In genomic region chr22:26360169-26360885, GRCh38 we compare ENCODE assay signal across 8 cellular contexts.
DNase-seq lines count a peak whose midpoint lies in the region; ATAC-seq and TF ChIP-seq lines count a peak whose summit lies in the region.

No MANE protein-coding gene starts in this region.

- H3K27me3 Mint-ChIP-seq in activated CD4-positive, alpha-beta memory T cell treated with anti-CD3 and anti-CD28 coated beads for 36 hours, result peaks cover 6% of the 10 kb centered on the region

- H3K4me3 Mint-ChIP-seq in activated CD4-positive, alpha-beta memory T cell treated with anti-CD3 and anti-CD28 coated beads for 36 hours, result no peak overlapping the region

- peak; percentile 69 for DNase-seq in Ammon's horn (ENCODE audit: low spot score)
- DNase-seq in HEK293T (ENCODE audit: extremely low spot score), result peak; percentile 84
- DNase-seq in NCI-H69 (lab: John Stamatoyannopoulos, UW), result peak; percentile 83
- peak; percentile 75 for DNase-seq in activated CD4-positive, alpha-beta memory T cell treated with anti-CD3 and anti-CD28 coated beads for 36 hours
- peak; percentile 59 for DNase-seq in effector CD8-positive, alpha-beta T cell (lab: John Stamatoyannopoulos, UW)
- peak; percentile 49 to 92 for DNase-seq in lower leg skin (ENCODE audit: low spot score in 2 of 2)
- peak; percentile 33 to 61 (median 33) for DNase-seq in stimulated activated CD4-positive, alpha-beta T cell treated with anti-CD3 and anti-CD28 coated beads, TNF-alpha, amount 100 ng/mL, for 24 hours (ENCODE audit: low read depth in 3 of 3)

- H3K27ac Mint-ChIP-seq in activated CD4-positive, alpha-beta memory T cell treated with anti-CD3 and anti-CD28 coated beads for 36 hours, result no peak overlapping the region

- TF ChIP-seq CTCF in lower leg skin (IDR thresholded peaks at IDR 0.05), result peak in 1 of 3 donors; percentile 38

- H3K4me3 ChIP-seq in lower leg skin (ENCODE audit: low read depth, poor library complexity, severe bottlenecking), result no peak overlapping the region

- H3K36me3 Mint-ChIP-seq in activated CD4-positive, alpha-beta memory T cell treated with anti-CD3 and anti-CD28 coated beads for 36 hours, result no peaks in the 10 kb centered on the region

- CTCF ChIA-PET in HEK293T (lab: Yijun Ruan, JAX), result interaction anchor here (0.5 to 1.1 kb wide), 6 partner anchors 21 to 587 kb away, joined by 3 to 4 read pairs (median 3); no protein-coding TSS in a partner anchor
- CTCF ChIA-PET in activated CD4-positive, alpha-beta memory T cell treated with anti-CD3 and anti-CD28 coated beads for 36 hours (lab: Charles Lee), result interaction anchor here (0.6 to 1.4 kb wide), 5 partner anchors 10 to 124 kb away, joined by 3 to 5 read pairs (median 4); no protein-coding TSS in a partner anchor

- POLR2A ChIA-PET in HEK293T (lab: Yijun Ruan, JAX), result no interaction called here
- POLR2A ChIA-PET in activated CD4-positive, alpha-beta memory T cell treated with anti-CD3 and anti-CD28 coated beads for 36 hours (lab: Charles Lee), result no interaction called here

- H3K9me3 Mint-ChIP-seq in activated CD4-positive, alpha-beta memory T cell treated with anti-CD3 and anti-CD28 coated beads for 36 hours, result no peaks in the 10 kb centered on the region

- intact Hi-C loops in activated CD4-positive, alpha-beta memory T cell treated with anti-CD3 and anti-CD28 coated beads for 36 hours (cut with micrococcal nuclease), result no loop called here
- intact Hi-C loops in lower leg skin (cut with DNase I; ENCODE audit: low total_unique reads), result no loop called here

- H3K4me1 Mint-ChIP-seq in activated CD4-positive, alpha-beta memory T cell treated with anti-CD3 and anti-CD28 coated beads for 36 hours (ENCODE audit: low read depth), result peaks cover 3% of the 10 kb centered on the region

- ATAC-seq in HG03097 (IDR thresholded peaks at IDR 0.05; ENCODE audit: low FRiP score, unreplicated experiment), result no peak

- 4 to 5% methylated on average over 17 of the region's 17 CpGs for WGBS in lower leg skin, 2 donors

- no peak for TF ChIP-seq POLR2A in lower leg skin (IDR thresholded peaks at IDR 0.05)

TF ChIP-seq in HEK293T, 16 proteins besides CTCF, POLR2A, EP300 and RAD21:
- TF ChIP-seq FOXK2 (IDR thresholded peaks at IDR 0.05), result no peak
- peak; percentile 46; the same call in 1 of the 2 replicates for TF ChIP-seq L3MBTL2 (conservative IDR thresholded peaks at IDR 0.05)

Comparison
In these comparisons a context has a peak if more than half of its experiments do, and no peak if none do; other contexts are left out.
1. DNase-seq: peak in every context shown above with its lines; median percentile 84 in HEK293T; 83 in NCI-H69; 75 in activated CD4-positive, alpha-beta memory T cell treated with anti-CD3 and anti-CD28 coated beads for 36 hours; 70 in lower leg skin; 69 in Ammon's horn; 59 in effector CD8-positive, alpha-beta T cell; 33 in stimulated activated CD4-positive, alpha-beta T cell treated with anti-CD3 and anti-CD28 coated beads, TNF-alpha, amount 100 ng/mL, for 24 hours.